Comparison of ENCODE assay signal across 9 cellular contexts in the genomic region with DNA sequence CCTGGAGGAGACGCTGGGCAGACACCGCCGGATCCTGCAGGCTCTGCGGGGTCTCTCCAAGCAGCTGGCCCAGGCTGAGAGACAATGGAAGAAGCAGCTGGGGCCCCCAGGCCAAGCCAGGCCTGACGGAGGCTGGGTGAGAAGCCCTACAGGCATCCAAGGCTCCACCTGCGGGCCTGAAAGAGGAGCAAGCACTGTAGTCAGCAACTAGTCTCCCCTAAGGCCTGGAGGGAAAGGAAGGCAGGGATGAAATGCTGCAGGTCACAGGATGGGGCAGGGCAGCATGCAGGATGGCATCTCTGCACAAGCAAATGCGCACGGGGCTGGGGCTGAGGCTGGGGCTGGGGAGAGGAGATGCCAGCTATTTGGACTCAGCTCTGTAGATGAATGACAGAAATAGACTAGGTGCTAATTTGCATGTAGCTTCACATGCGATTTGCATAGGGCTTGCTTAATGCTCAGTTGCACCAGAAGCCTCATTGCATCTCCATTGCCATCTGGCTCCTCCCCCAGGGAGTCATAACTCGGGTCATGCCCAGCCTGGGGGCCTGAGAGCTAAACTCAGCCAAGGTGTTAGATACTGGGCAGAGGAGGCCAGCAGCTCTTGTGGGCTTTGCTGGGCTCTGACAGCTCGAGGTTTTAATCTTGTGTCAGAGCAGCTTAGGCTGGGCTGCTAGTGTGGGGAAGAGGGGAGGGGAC. TPM values are rescaled to one million over a fixed set of nuclear protein-coding genes. Genes with fewer than 3 reads are reported as not detected.
A peak's percentile ranks its signal among the peaks of the same experiment; 100 is the strongest.
DNase-seq lines count a peak whose midpoint lies in the region; ATAC-seq, FAIRE-seq and TF ChIP-seq lines count a peak whose summit lies in the region.
"Had no signal": no experiment of that assay in that cellular context is flagged by ENCODE, and none has a peak within 500 bp of the region (broad histone marks: within the 10 kb centered on the region; RNA-seq: fewer than 3 reads in every experiment).

No MANE protein-coding gene starts in this region.

- peaks cover 31% of the 10 kb centered on the region for H3K27me3 Mint-ChIP-seq in WTC11 (ENCODE audit: low read depth)

- H3K4me1 Mint-ChIP-seq in WTC11, result peaks cover 20% of the 10 kb centered on the region

- CTCF ChIA-PET in WTC11 (lab: Charles Lee), result interaction anchor here (0.6 to 3.3 kb wide), 12 partner anchors 12 to 200 kb away, joined by 3 to 14 read pairs (median 4); a partner anchor contains a TSS

- no peak overlapping the region for H3K27ac Mint-ChIP-seq in WTC11

- DNase-seq in ELF-1 (ENCODE audit: low read depth, low spot score), result peak; percentile 89
- peak; percentile 82 for DNase-seq in GM19239 (ENCODE audit: insufficient read length, low spot score)
- peak; percentile 46 for DNase-seq in WTC11 (ENCODE audit: low spot score)
- no peak for DNase-seq in globus pallidus (ENCODE audit: low spot score)
- no peak for DNase-seq in RCC 7860 (ENCODE audit: low spot score)
- no peak for DNase-seq in NCI-H1436 (lab: John Stamatoyannopoulos, UW)
- DNase-seq: NCI-H2029 had no signal

- no peak overlapping the region for H3K4me3 Mint-ChIP-seq in WTC11

- ATAC-seq in HG03159 (IDR thresholded peaks at IDR 0.05; ENCODE audit: unreplicated experiment) (peak; percentile 69), WTC11 (peak; percentile 52)
- ATAC-seq in activated CD4-positive, CD25-positive, alpha-beta regulatory T cell treated with anti-CD3 and anti-CD28 coated beads, Interleukin-2, amount 50 U/mL, for 24 hours, result no peak

- H3K36me3 Mint-ChIP-seq in WTC11, result no peaks in the 10 kb centered on the region

- FAIRE-seq in GM19239 (lab: Jason Lieb, UNC) (peak; percentile 88), RCC 7860 (lab: Jason Lieb, UNC) (no peak)

- POLR2A ChIA-PET in WTC11 (lab: Charles Lee), result no interaction called here

- no peaks in the 10 kb centered on the region for H3K9me3 Mint-ChIP-seq in WTC11

- TF ChIP-seq CTCF in WTC11 (IDR thresholded peaks at IDR 0.05), result no peak

TF ChIP-seq in WTC11, 78 proteins besides CTCF, POLR2A, EP300 and RAD21:
- TF ChIP-seq ZNF423 (CRISPR knock-in tag; IDR thresholded peaks at IDR 0.05), result peak; percentile 70
- no peak for TF ChIP-seq SOX15 (CRISPR knock-in tag; IDR thresholded peaks at IDR 0.05)

RNA-seq across cellular contexts. Expression of a gene that starts 5.2 kb away (rescaled TPM):
- total RNA-seq in WTC11 (2021), result 0.09 to 0.21 TPM (median 0.09 TPM) in 3 replicates

RNA-seq across cellular contexts. Expression of a gene that starts 8.6 kb away (rescaled TPM):
- not detected in 3 replicates for total RNA-seq in WTC11 (2021)

RNA-seq across cellular contexts. Expression of a gene that starts 21.7 kb away (rescaled TPM):
- 34.4 to 38.9 TPM (median 37.4 TPM) in 3 replicates for total RNA-seq in WTC11 (2021)

RNA-seq across cellular contexts. Expression of a gene that starts 39.4 kb away (rescaled TPM):
- total RNA-seq in WTC11 (2021), result 55.1 to 55.9 TPM (median 55.3 TPM) in 3 replicates

RNA-seq across cellular contexts. Expression of a gene that starts 51.9 kb away (rescaled TPM):
- total RNA-seq in WTC11 (2021), result 38.0 to 47.0 TPM (median 39.0 TPM) in 3 replicates

Comparison
In these comparisons a context has a peak if more than half of its experiments do, and no peak if none do; other contexts are left out.
1. DNase-seq: peak in ELF-1 (single experiment), GM19239 (single experiment) and WTC11 (single experiment); none in globus pallidus (single experiment), RCC 7860 (single experiment) and NCI-H1436 (single experiment).
2. ATAC-seq: peak in HG03159 (single experiment) and WTC11 (single experiment); none in activated CD4-positive, CD25-positive, alpha-beta regulatory T cell treated with anti-CD3 and anti-CD28 coated beads, Interleukin-2, amount 50 U/mL, for 24 hours (0 of 2).